Comparison of ENCODE assay signal across 1 cellular context in genomic region chr3:120596853-120597223, GRCh38.
TF ChIP-seq lines count a peak whose summit lies in the region.

No MANE protein-coding gene starts in this region.

TF ChIP-seq in SK-N-SH, 30 proteins besides CTCF, POLR2A, EP300 and RAD21 (continued from another document):
- TF ChIP-seq, protein P1, sequence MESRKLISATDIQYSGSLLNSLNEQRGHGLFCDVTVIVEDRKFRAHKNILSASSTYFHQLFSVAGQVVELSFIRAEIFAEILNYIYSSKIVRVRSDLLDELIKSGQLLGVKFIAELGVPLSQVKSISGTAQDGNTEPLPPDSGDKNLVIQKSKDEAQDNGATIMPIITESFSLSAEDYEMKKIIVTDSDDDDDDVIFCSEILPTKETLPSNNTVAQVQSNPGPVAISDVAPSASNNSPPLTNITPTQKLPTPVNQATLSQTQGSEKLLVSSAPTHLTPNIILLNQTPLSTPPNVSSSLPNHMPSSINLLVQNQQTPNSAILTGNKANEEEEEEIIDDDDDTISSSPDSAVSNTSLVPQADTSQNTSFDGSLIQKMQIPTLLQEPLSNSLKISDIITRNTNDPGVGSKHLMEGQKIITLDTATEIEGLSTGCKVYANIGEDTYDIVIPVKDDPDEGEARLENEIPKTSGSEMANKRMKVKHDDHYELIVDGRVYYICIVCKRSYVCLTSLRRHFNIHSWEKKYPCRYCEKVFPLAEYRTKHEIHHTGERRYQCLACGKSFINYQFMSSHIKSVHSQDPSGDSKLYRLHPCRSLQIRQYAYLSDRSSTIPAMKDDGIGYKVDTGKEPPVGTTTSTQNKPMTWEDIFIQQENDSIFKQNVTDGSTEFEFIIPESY (IDR thresholded peaks at IDR 0.05; ENCODE audit: borderline replicate concordance, low read depth), result no peak
- TF ChIP-seq SIN3A (IDR thresholded peaks at IDR 0.05; ENCODE audit: borderline replicate concordance, low read depth, low read length) (no peak), JUND (IDR thresholded peaks at IDR 0.05) (no peak), FOXM1 (IDR thresholded peaks at IDR 0.05; ENCODE audit: low read depth) (no peak), GABPA (IDR thresholded peaks at IDR 0.05; ENCODE audit: low read depth) (no peak), USF2 (IDR thresholded peaks at IDR 0.05; ENCODE audit: borderline replicate concordance, low read depth, low read length) (no peak), POLR2AphosphoS5 (IDR thresholded peaks at IDR 0.05; ENCODE audit: low read depth, low read length) (no peak), FOXJ3 (CRISPR knock-in tag; IDR thresholded peaks at IDR 0.05) (no peak), TAF1 (IDR thresholded peaks at IDR 0.05; ENCODE audit: borderline replicate concordance, low read depth, low read length) (no peak), CHD2 (IDR thresholded peaks at IDR 0.05; ENCODE audit: low read length, partially characterized antibody) (no peak), RCOR1 (IDR thresholded peaks at IDR 0.05; ENCODE audit: low read length) (no peak)
- TF ChIP-seq, protein P2, sequence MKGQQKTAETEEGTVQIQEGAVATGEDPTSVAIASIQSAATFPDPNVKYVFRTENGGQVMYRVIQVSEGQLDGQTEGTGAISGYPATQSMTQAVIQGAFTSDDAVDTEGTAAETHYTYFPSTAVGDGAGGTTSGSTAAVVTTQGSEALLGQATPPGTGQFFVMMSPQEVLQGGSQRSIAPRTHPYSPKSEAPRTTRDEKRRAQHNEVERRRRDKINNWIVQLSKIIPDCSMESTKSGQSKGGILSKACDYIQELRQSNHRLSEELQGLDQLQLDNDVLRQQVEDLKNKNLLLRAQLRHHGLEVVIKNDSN (IDR thresholded peaks at IDR 0.05; ENCODE audit: borderline replicate concordance, low read depth), result no peak
- TF ChIP-seq, protein P3, sequence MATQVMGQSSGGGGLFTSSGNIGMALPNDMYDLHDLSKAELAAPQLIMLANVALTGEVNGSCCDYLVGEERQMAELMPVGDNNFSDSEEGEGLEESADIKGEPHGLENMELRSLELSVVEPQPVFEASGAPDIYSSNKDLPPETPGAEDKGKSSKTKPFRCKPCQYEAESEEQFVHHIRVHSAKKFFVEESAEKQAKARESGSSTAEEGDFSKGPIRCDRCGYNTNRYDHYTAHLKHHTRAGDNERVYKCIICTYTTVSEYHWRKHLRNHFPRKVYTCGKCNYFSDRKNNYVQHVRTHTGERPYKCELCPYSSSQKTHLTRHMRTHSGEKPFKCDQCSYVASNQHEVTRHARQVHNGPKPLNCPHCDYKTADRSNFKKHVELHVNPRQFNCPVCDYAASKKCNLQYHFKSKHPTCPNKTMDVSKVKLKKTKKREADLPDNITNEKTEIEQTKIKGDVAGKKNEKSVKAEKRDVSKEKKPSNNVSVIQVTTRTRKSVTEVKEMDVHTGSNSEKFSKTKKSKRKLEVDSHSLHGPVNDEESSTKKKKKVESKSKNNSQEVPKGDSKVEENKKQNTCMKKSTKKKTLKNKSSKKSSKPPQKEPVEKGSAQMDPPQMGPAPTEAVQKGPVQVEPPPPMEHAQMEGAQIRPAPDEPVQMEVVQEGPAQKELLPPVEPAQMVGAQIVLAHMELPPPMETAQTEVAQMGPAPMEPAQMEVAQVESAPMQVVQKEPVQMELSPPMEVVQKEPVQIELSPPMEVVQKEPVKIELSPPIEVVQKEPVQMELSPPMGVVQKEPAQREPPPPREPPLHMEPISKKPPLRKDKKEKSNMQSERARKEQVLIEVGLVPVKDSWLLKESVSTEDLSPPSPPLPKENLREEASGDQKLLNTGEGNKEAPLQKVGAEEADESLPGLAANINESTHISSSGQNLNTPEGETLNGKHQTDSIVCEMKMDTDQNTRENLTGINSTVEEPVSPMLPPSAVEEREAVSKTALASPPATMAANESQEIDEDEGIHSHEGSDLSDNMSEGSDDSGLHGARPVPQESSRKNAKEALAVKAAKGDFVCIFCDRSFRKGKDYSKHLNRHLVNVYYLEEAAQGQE (IDR thresholded peaks at IDR 0.05; ENCODE audit: low read depth, low read length), result no peak
- TF ChIP-seq, protein P4, sequence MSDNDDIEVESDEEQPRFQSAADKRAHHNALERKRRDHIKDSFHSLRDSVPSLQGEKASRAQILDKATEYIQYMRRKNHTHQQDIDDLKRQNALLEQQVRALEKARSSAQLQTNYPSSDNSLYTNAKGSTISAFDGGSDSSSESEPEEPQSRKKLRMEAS (IDR thresholded peaks at IDR 0.05; ENCODE audit: low read depth), result no peak
